ENCODE assay signal across 1 cellular context in genomic region chr19:36771275-36772231, GRCh38.
A peak's percentile ranks its signal among the peaks of the same experiment; 100 is the strongest.
TF ChIP-seq lines count a peak whose summit lies in the region.

No MANE protein-coding gene starts in this region.

TF ChIP-seq in K562, 482 proteins besides CTCF, POLR2A, EP300 and RAD21 (continued from another document and continues in another):
- no peak for TF ChIP-seq ZBTB40 (IDR thresholded peaks at IDR 0.05)
- no peak for TF ChIP-seq ZBTB40 (CRISPR knock-in tag; IDR thresholded peaks at IDR 0.05)
- TF ChIP-seq TBP (optimal IDR thresholded peaks at IDR 0.05; ENCODE audit: low read depth, low read length), result no peak
- no peak for TF ChIP-seq NR2C1 (IDR thresholded peaks at IDR 0.05)
- TF ChIP-seq NR2C1 (tag; IDR thresholded peaks at IDR 0.05), result 0 out of 2 replicates have a peak, but pooled peaks have one; percentile 19
- peak; percentile 80 for TF ChIP-seq ARID1B (IDR thresholded peaks at IDR 0.05)
- no peak for TF ChIP-seq ZNF224 (CRISPR knock-in tag; IDR thresholded peaks at IDR 0.05)
- TF ChIP-seq L3MBTL2 (IDR thresholded peaks at IDR 0.05), result no peak
- peak; percentile 93 for TF ChIP-seq NFIC (IDR thresholded peaks at IDR 0.05)
- no peak for TF ChIP-seq ZNF133 (CRISPR knock-in tag; IDR thresholded peaks at IDR 0.05)
- peak; percentile 25; the same call in 1 of the 2 replicates for TF ChIP-seq CTBP1 (IDR thresholded peaks at IDR 0.05; ENCODE audit: borderline replicate concordance)
- no peak for TF ChIP-seq STAT5B (CRISPR knock-in tag; IDR thresholded peaks at IDR 0.05)
- TF ChIP-seq ASH1L (IDR thresholded peaks at IDR 0.05; ENCODE audit: borderline replicate concordance, low read depth, partially characterized antibody), result peak; percentile 57
- peak; percentile 43; the same call in 1 of the 2 replicates for TF ChIP-seq ZNF175 (CRISPR knock-in tag; IDR thresholded peaks at IDR 0.05; ENCODE audit: low read depth)
- no peak for TF ChIP-seq TAF15 (IDR thresholded peaks at IDR 0.05; ENCODE audit: low read depth, low read length)
- TF ChIP-seq ZNF512 (tag; IDR thresholded peaks at IDR 0.05), result no peak
- 0 out of 2 replicates have a peak, but pooled peaks have one; percentile 28 for TF ChIP-seq AFF4 (CRISPR knock-in tag; IDR thresholded peaks at IDR 0.05)
- TF ChIP-seq KDM1A (IDR thresholded peaks at IDR 0.05), result no peak
- no peak for TF ChIP-seq JUND (IDR thresholded peaks at IDR 0.05; ENCODE audit: borderline replicate concordance, low read depth, low read length)
- TF ChIP-seq JUND (tag; IDR thresholded peaks at IDR 0.05; ENCODE audit: borderline replicate concordance, low read depth, low read length), result no peak
- TF ChIP-seq STAT6 (CRISPR knock-in tag; IDR thresholded peaks at IDR 0.05), result no peak
- TF ChIP-seq ILK (tag; IDR thresholded peaks at IDR 0.05; ENCODE audit: borderline replicate concordance, low read depth), result no peak
- TF ChIP-seq PCBP1 (IDR thresholded peaks at IDR 0.05; ENCODE audit: low read depth, low read length, poor library complexity, severe bottlenecking), result no peak
- TF ChIP-seq TEAD2 (tag; IDR thresholded peaks at IDR 0.05), result no peak
- no peak for TF ChIP-seq ZBTB8A (IDR thresholded peaks at IDR 0.05; ENCODE audit: partially characterized antibody)
- TF ChIP-seq ZBTB49 (CRISPR knock-in tag; IDR thresholded peaks at IDR 0.05; ENCODE audit: borderline replicate concordance), result no peak
- no peak for TF ChIP-seq ZNF398 (CRISPR knock-in tag; IDR thresholded peaks at IDR 0.05)
- TF ChIP-seq TFE3 (CRISPR knock-in tag; IDR thresholded peaks at IDR 0.05), result no peak
- no peak for TF ChIP-seq C11orf30 (IDR thresholded peaks at IDR 0.05; ENCODE audit: low read depth)
- no peak for TF ChIP-seq ZNF12 (CRISPR knock-in tag; IDR thresholded peaks at IDR 0.05)
- no peak for TF ChIP-seq EGR1 (conservative IDR thresholded peaks at IDR 0.05)
- no peak for TF ChIP-seq XRCC4 (IDR thresholded peaks at IDR 0.05; ENCODE audit: extremely low read depth, insufficient read depth, insufficient read length)
- peak; percentile 49; the same call in 1 of the 2 replicates for TF ChIP-seq GABPA (tag; conservative IDR thresholded peaks at IDR 0.05; ENCODE audit: low read depth)
- TF ChIP-seq NFE2 (IDR thresholded peaks at IDR 0.05; ENCODE audit: low read depth), result no peak
- no peak for TF ChIP-seq POU5F1 (IDR thresholded peaks at IDR 0.05; ENCODE audit: borderline replicate concordance, low read depth, low read length, partially characterized antibody)
- TF ChIP-seq HES1 (IDR thresholded peaks at IDR 0.05; ENCODE audit: low read depth), result no peak
